In genomic region chr11:12282676-12283075, GRCh38 we compare ENCODE assay signal across 22 cellular contexts.
"Had no signal": no experiment of that assay in that cellular context is flagged by ENCODE, and none has a peak within 500 bp of the region (broad histone marks: within the 10 kb centered on the region; RNA-seq: fewer than 3 reads in every experiment).

No MANE protein-coding gene starts in this region.

- H3K9me3 Mint-ChIP-seq: activated T-helper 17 cell treated with anti-CD3 and anti-CD28 coated beads, Interleukin-2, amount 50 U/mL, for 72 hours; dendritic cell treated with granulocyte-macrophage colony-stimulating factor and Interleukin-4, amounts not matched to agents 40 ng/mL and 50 ng/mL, for 4 days; nephron had no signal

- H3K4me3 Mint-ChIP-seq: activated naive CD8-positive, alpha-beta T cell; activated T-helper 17 cell treated with anti-CD3 and anti-CD28 coated beads, Interleukin-2, amount 50 U/mL, for 72 hours; dendritic cell treated with granulocyte-macrophage colony-stimulating factor and Interleukin-4, amounts not matched to agents 40 ng/mL and 50 ng/mL, for 4 days; nephron had no signal

- DNase-seq: activated CD4-positive, CD25-positive, alpha-beta regulatory T cell treated with anti-CD3 and anti-CD28 coated beads, Interleukin-2, amount 50 U/mL, for 72 hours; activated T-cell treated with anti-CD3 and anti-CD28 coated beads, Interleukin-2, amount 50 U/mL, for 1 hour; effector CD4-positive, alpha-beta T cell; erythroblast; kidney glomerular epithelial cell; left lung; midbrain; pancreas; psoas muscle; stimulated activated CD4-positive, alpha-beta T cell treated with anti-CD3 and anti-CD28 coated beads, Interleukin-12 subunit alpha, Interleukin-12 subunit beta, amount 100 ng/mL, for 4 hours; stimulated activated CD4-positive, alpha-beta T cell treated with anti-CD3 and anti-CD28 coated beads, Interleukin-4, amount 100 ng/mL, for 4 hours; stimulated activated naive CD8-positive, alpha-beta T cell treated with anti-CD3 and anti-CD28 coated beads, Interleukin-15, Interleukin-2, amounts not matched to agents 100 U/mL and 50 U/mL, for 24 hours; upper lobe of left lung had no signal

- ATAC-seq: activated T-helper 17 cell treated with anti-CD3 and anti-CD28 coated beads, Interleukin-2, amount 50 U/mL, for 72 hours; foreskin keratinocyte; left lung; stimulated activated naive CD8-positive, alpha-beta T cell treated with anti-CD3 and anti-CD28 coated beads, Interleukin-15, Interleukin-2, amounts not matched to agents 100 U/mL and 50 U/mL, for 24 hours had no signal

- H3K27me3 ChIP-seq: cardiac muscle cell, foreskin keratinocyte, left lung, neutrophil, pancreas, right atrium auricular region, upper lobe of left lung had no signal

- H3K36me3 Mint-ChIP-seq: activated naive CD8-positive, alpha-beta T cell had no signal

- H3K27ac ChIP-seq: cardiac muscle cell, foreskin keratinocyte, left lung, neutrophil, pancreas, psoas muscle, right atrium auricular region, upper lobe of left lung, VCaP had no signal

- H3K27ac Mint-ChIP-seq: activated naive CD8-positive, alpha-beta T cell; activated T-helper 17 cell treated with anti-CD3 and anti-CD28 coated beads, Interleukin-2, amount 50 U/mL, for 72 hours; dendritic cell treated with granulocyte-macrophage colony-stimulating factor and Interleukin-4, amounts not matched to agents 40 ng/mL and 50 ng/mL, for 4 days had no signal

- H3K27me3 Mint-ChIP-seq: activated naive CD8-positive, alpha-beta T cell; activated T-helper 17 cell treated with anti-CD3 and anti-CD28 coated beads, Interleukin-2, amount 50 U/mL, for 72 hours had no signal

- H3K4me3 ChIP-seq: cardiac muscle cell, left lung, pancreas, psoas muscle, right atrium auricular region, upper lobe of left lung had no signal

- H3K36me3 ChIP-seq: cardiac muscle cell, left lung, neutrophil, pancreas, right atrium auricular region, upper lobe of left lung had no signal

- H3K9me3 ChIP-seq: left lung, neutrophil, pancreas, psoas muscle, right atrium auricular region, upper lobe of left lung had no signal
